3 cellular contexts compared by ENCODE assay signal in the genomic region with DNA sequence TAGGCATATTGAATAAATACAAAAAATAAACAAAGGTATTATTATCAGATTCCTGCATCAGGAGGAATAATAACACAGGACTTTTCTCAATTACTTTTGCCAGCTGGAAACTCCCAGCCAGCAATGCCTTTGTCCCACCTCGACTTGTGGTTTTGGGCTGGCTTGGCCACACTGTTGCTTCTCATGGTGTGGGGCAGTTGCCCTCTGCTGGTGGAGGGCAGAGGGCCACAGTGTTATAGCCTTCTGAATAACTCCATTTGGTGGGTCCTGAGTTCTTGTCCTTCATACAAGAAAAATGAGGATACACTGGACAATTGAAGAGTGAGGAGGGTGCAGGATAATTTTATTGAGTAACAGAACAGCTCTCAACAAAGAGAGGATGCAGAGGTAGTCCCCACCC.
TF ChIP-seq lines count a peak whose summit lies in the region.

No MANE protein-coding gene starts in this region.

TF ChIP-seq in GM23338, 12 proteins besides CTCF, POLR2A, EP300 and RAD21 (continued from another document and continues in another):
- TF ChIP-seq ZNF331 (CRISPR knock-in tag; IDR thresholded peaks at IDR 0.05; ENCODE audit: low read depth): no peak
- TF ChIP-seq STAT1 (IDR thresholded peaks at IDR 0.05; ENCODE audit: unreplicated experiment): no peak
- no peak for TF ChIP-seq JUNB (IDR thresholded peaks at IDR 0.05; ENCODE audit: unreplicated experiment)
- no peak for TF ChIP-seq EZH2 (IDR thresholded peaks at IDR 0.05; ENCODE audit: low read depth, unreplicated experiment)
- TF ChIP-seq, protein P1, sequence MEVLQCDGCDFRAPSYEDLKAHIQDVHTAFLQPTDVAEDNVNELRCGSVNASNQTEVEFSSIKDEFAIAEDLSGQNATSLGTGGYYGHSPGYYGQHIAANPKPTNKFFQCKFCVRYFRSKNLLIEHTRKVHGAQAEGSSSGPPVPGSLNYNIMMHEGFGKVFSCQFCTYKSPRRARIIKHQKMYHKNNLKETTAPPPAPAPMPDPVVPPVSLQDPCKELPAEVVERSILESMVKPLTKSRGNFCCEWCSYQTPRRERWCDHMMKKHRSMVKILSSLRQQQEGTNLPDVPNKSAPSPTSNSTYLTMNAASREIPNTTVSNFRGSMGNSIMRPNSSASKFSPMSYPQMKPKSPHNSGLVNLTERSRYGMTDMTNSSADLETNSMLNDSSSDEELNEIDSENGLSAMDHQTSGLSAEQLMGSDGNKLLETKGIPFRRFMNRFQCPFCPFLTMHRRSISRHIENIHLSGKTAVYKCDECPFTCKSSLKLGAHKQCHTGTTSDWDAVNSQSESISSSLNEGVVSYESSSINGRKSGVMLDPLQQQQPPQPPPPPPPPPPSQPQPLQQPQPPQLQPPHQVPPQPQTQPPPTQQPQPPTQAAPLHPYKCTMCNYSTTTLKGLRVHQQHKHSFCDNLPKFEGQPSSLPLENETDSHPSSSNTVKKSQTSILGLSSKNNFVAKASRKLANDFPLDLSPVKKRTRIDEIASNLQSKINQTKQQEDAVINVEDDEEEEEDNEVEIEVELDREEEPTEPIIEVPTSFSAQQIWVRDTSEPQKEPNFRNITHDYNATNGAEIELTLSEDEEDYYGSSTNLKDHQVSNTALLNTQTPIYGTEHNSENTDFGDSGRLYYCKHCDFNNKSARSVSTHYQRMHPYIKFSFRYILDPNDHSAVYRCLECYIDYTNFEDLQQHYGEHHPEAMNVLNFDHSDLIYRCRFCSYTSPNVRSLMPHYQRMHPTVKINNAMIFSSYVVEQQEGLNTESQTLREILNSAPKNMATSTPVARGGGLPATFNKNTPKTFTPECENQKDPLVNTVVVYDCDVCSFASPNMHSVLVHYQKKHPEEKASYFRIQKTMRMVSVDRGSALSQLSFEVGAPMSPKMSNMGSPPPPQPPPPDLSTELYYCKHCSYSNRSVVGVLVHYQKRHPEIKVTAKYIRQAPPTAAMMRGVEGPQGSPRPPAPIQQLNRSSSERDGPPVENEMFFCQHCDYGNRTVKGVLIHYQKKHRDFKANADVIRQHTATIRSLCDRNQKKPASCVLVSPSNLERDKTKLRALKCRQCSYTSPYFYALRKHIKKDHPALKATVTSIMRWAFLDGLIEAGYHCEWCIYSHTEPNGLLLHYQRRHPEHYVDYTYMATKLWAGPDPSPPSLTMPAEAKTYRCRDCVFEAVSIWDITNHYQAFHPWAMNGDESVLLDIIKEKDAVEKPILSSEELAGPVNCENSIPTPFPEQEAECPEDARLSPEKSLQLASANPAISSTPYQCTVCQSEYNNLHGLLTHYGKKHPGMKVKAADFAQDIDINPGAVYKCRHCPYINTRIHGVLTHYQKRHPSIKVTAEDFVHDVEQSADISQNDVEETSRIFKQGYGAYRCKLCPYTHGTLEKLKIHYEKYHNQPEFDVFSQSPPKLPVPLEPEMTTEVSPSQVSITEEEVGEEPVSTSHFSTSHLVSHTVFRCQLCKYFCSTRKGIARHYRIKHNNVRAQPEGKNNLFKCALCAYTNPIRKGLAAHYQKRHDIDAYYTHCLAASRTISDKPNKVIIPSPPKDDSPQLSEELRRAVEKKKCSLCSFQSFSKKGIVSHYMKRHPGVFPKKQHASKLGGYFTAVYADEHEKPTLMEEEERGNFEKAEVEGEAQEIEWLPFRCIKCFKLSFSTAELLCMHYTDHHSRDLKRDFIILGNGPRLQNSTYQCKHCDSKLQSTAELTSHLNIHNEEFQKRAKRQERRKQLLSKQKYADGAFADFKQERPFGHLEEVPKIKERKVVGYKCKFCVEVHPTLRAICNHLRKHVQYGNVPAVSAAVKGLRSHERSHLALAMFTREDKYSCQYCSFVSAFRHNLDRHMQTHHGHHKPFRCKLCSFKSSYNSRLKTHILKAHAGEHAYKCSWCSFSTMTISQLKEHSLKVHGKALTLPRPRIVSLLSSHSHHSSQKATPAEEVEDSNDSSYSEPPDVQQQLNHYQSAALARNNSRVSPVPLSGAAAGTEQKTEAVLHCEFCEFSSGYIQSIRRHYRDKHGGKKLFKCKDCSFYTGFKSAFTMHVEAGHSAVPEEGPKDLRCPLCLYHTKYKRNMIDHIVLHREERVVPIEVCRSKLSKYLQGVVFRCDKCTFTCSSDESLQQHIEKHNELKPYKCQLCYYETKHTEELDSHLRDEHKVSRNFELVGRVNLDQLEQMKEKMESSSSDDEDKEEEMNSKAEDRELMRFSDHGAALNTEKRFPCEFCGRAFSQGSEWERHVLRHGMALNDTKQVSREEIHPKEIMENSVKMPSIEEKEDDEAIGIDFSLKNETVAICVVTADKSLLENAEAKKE (CRISPR knock-in tag; IDR thresholded peaks at IDR 0.05): no peak
- TF ChIP-seq ZNF114 (CRISPR knock-in tag; IDR thresholded peaks at IDR 0.05): no peak

TF ChIP-seq in GM12878, 131 proteins besides CTCF, POLR2A, EP300 and RAD21 (continues in another document):
- no peak for TF ChIP-seq YY1 (IDR thresholded peaks at IDR 0.05; ENCODE audit: low read depth, low read length)
- no peak for TF ChIP-seq DPF2 (IDR thresholded peaks at IDR 0.05)
- TF ChIP-seq, protein P2, sequence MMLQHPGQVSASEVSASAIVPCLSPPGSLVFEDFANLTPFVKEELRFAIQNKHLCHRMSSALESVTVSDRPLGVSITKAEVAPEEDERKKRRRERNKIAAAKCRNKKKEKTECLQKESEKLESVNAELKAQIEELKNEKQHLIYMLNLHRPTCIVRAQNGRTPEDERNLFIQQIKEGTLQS (IDR thresholded peaks at IDR 0.05; ENCODE audit: borderline replicate concordance, extremely low read depth, low read depth, low read length): no peak
- TF ChIP-seq ASH2L (IDR thresholded peaks at IDR 0.05; ENCODE audit: borderline replicate concordance, low read depth): no peak
- no peak for TF ChIP-seq ZSCAN29 (IDR thresholded peaks at IDR 0.05)
- TF ChIP-seq GATAD2B (conservative IDR thresholded peaks at IDR 0.05; ENCODE audit: low read depth): no peak
- TF ChIP-seq HDGF (IDR thresholded peaks at IDR 0.05): no peak
- TF ChIP-seq, protein P3, sequence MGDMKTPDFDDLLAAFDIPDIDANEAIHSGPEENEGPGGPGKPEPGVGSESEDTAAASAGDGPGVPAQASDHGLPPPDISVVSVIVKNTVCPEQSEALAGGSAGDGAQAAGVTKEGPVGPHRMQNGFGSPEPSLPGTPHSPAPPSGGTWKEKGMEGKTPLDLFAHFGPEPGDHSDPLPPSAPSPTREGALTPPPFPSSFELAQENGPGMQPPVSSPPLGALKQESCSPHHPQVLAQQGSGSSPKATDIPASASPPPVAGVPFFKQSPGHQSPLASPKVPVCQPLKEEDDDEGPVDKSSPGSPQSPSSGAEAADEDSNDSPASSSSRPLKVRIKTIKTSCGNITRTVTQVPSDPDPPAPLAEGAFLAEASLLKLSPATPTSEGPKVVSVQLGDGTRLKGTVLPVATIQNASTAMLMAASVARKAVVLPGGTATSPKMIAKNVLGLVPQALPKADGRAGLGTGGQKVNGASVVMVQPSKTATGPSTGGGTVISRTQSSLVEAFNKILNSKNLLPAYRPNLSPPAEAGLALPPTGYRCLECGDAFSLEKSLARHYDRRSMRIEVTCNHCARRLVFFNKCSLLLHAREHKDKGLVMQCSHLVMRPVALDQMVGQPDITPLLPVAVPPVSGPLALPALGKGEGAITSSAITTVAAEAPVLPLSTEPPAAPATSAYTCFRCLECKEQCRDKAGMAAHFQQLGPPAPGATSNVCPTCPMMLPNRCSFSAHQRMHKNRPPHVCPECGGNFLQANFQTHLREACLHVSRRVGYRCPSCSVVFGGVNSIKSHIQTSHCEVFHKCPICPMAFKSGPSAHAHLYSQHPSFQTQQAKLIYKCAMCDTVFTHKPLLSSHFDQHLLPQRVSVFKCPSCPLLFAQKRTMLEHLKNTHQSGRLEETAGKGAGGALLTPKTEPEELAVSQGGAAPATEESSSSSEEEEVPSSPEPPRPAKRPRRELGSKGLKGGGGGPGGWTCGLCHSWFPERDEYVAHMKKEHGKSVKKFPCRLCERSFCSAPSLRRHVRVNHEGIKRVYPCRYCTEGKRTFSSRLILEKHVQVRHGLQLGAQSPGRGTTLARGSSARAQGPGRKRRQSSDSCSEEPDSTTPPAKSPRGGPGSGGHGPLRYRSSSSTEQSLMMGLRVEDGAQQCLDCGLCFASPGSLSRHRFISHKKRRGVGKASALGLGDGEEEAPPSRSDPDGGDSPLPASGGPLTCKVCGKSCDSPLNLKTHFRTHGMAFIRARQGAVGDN (IDR thresholded peaks at IDR 0.05): no peak
- no peak for TF ChIP-seq ZNF274 (IDR thresholded peaks at IDR 0.05; ENCODE audit: insufficient read depth, insufficient read length)
- TF ChIP-seq SMAD1 (IDR thresholded peaks at IDR 0.05; ENCODE audit: low read depth, partially characterized antibody): no peak
- TF ChIP-seq, protein P4, sequence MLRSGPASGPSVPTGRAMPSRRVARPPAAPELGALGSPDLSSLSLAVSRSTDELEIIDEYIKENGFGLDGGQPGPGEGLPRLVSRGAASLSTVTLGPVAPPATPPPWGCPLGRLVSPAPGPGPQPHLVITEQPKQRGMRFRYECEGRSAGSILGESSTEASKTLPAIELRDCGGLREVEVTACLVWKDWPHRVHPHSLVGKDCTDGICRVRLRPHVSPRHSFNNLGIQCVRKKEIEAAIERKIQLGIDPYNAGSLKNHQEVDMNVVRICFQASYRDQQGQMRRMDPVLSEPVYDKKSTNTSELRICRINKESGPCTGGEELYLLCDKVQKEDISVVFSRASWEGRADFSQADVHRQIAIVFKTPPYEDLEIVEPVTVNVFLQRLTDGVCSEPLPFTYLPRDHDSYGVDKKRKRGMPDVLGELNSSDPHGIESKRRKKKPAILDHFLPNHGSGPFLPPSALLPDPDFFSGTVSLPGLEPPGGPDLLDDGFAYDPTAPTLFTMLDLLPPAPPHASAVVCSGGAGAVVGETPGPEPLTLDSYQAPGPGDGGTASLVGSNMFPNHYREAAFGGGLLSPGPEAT (IDR thresholded peaks at IDR 0.05; ENCODE audit: low read depth): no peak
- no peak for TF ChIP-seq CBX5 (IDR thresholded peaks at IDR 0.05; ENCODE audit: low read depth)
- TF ChIP-seq, protein P5, sequence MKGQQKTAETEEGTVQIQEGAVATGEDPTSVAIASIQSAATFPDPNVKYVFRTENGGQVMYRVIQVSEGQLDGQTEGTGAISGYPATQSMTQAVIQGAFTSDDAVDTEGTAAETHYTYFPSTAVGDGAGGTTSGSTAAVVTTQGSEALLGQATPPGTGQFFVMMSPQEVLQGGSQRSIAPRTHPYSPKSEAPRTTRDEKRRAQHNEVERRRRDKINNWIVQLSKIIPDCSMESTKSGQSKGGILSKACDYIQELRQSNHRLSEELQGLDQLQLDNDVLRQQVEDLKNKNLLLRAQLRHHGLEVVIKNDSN (IDR thresholded peaks at IDR 0.05; ENCODE audit: borderline replicate concordance, extremely low read length, insufficient read depth, low read depth, low read length): no peak

TF ChIP-seq in liver, 16 proteins besides CTCF, POLR2A, EP300 and RAD21 (continued from another document):
- TF ChIP-seq TAF1 (conservative IDR thresholded peaks at IDR 0.05) (no peak), FOXA1 (IDR thresholded peaks at IDR 0.05) (no peak), EGR1 (IDR thresholded peaks at IDR 0.05; ENCODE audit: low read depth in 2 of 2) (no peak), NR2F2 (IDR thresholded peaks at IDR 0.05) (no peak), HNF4A (conservative IDR thresholded peaks at IDR 0.05) (no peak)
TF ChIP-seq in liver: peak in this region for 0.
